23 cellular contexts compared by ENCODE assay signal in genomic region chr16:66842765-66843164, GRCh38. TPM values are rescaled to one million over a fixed set of nuclear protein-coding genes. Genes with fewer than 3 reads are reported as not detected.
DNase-seq lines count a peak whose midpoint lies in the region; ATAC-seq, FAIRE-seq and TF ChIP-seq lines count a peak whose summit lies in the region.
"Had no signal": no experiment of that assay in that cellular context is flagged by ENCODE, and none has a peak within 500 bp of the region (broad histone marks: within the 10 kb centered on the region; RNA-seq: fewer than 3 reads in every experiment).

No MANE protein-coding gene starts in this region.

- peaks cover 7% of the 10 kb centered on the region for H3K4me1 Mint-ChIP-seq in activated T-cell treated with anti-CD3 and anti-CD28 coated beads, Interleukin-2, amount 50 U/mL, for 24 hours (ENCODE audit: low read depth)

- TF ChIP-seq CTCF in RWPE2 (IDR thresholded peaks at IDR 0.05; ENCODE audit: poor library complexity, severe bottlenecking): no peak

- ATAC-seq in RWPE2 (ENCODE audit: low read depth) (peak; percentile 25; the same call in 1 of the 3 replicates), HG03442 (IDR thresholded peaks at IDR 0.05; ENCODE audit: unreplicated experiment) (no peak), GM21367 (IDR thresholded peaks at IDR 0.05; ENCODE audit: unreplicated experiment) (no peak), GM21360 (IDR thresholded peaks at IDR 0.05; ENCODE audit: unreplicated experiment) (no peak)
- ATAC-seq: PC-3; stimulated activated memory B cell treated with anti-CD40 and anti-IgM and Interleukin-4, amounts not matched to agents 10 μg/mL and 1 μg/mL and 100 μg/mL, for 72 hours had no signal

- H3K27me3 ChIP-seq in RWPE2 (ENCODE audit: insufficient read depth, poor library complexity, severe bottlenecking): peaks cover 30% of the 10 kb centered on the region

- H3K4me3 ChIP-seq in RWPE2 (ENCODE audit: severe bottlenecking): no peak overlapping the region
- H3K4me3 ChIP-seq: colonic mucosa, smooth muscle cell, upper lobe of left lung had no signal

- H3K4me1 ChIP-seq in RWPE2 (ENCODE audit: insufficient read depth, poor library complexity, severe bottlenecking): no peaks in the 10 kb centered on the region
- H3K4me1 ChIP-seq: colonic mucosa had no signal

- H3K36me3 Mint-ChIP-seq in activated T-cell treated with anti-CD3 and anti-CD28 coated beads, Interleukin-2, amount 50 U/mL, for 24 hours (ENCODE audit: low read depth): no peaks in the 10 kb centered on the region
- H3K36me3 Mint-ChIP-seq: CD8-positive, alpha-beta memory T cell; stimulated activated memory B cell treated with anti-CD40 and anti-IgM and Interleukin-4, amounts not matched to agents 10 μg/mL and 1 μg/mL and 100 μg/mL, for 72 hours had no signal

- H3K27ac Mint-ChIP-seq in activated T-cell treated with anti-CD3 and anti-CD28 coated beads, Interleukin-2, amount 50 U/mL, for 24 hours: no peak overlapping the region
- H3K27ac Mint-ChIP-seq: stimulated activated memory B cell treated with anti-CD40 and anti-IgM and Interleukin-4, amounts not matched to agents 10 μg/mL and 1 μg/mL and 100 μg/mL, for 72 hours had no signal

- H3K9me3 Mint-ChIP-seq in activated T-cell treated with anti-CD3 and anti-CD28 coated beads, Interleukin-2, amount 50 U/mL, for 24 hours: no peaks in the 10 kb centered on the region
- H3K9me3 Mint-ChIP-seq: CD8-positive, alpha-beta memory T cell; stimulated activated memory B cell treated with anti-CD40 and anti-IgM and Interleukin-4, amounts not matched to agents 10 μg/mL and 1 μg/mL and 100 μg/mL, for 72 hours had no signal

- peak; percentile 7 for DNase-seq in activated T-cell treated with anti-CD3 and anti-CD28 coated beads, Interleukin-2, amount 50 U/mL, for 24 hours
- no peak for DNase-seq in activated T-cell treated with anti-CD3 and anti-CD28 coated beads, Interleukin-2, amount 50 U/mL, for 1 hour
- peak; percentile 50 for DNase-seq in RWPE2 (ENCODE audit: low spot score)
- peak; percentile 71 for DNase-seq in mesenteric fat pad (ENCODE audit: low spot score)
- peak; percentile 41 for DNase-seq in urothelium cell line (ENCODE audit: low spot score)
- DNase-seq: activated CD4-positive, alpha-beta T cell treated with anti-CD3 and anti-CD28 coated beads, Interleukin-2, amount 50 U/mL, for 48 hours; amniotic stem cell; CD8-positive, alpha-beta memory T cell; HCEC 1CT; NCI-H1417 treated with DMSO at 0.1 percent for 48 hours; NCI-H524; PC-3; upper lobe of left lung had no signal

- no peak for FAIRE-seq in urothelium cell line (lab: Jason Lieb, UNC)
- FAIRE-seq: G401.6 had no signal

- H3K27me3 Mint-ChIP-seq in activated T-cell treated with anti-CD3 and anti-CD28 coated beads, Interleukin-2, amount 50 U/mL, for 24 hours: peaks cover 62% of the 10 kb centered on the region

- no peaks in the 10 kb centered on the region for H3K9me3 ChIP-seq in RWPE2 (ENCODE audit: severe bottlenecking)
- H3K9me3 ChIP-seq: colonic mucosa, upper lobe of left lung had no signal

- no peak overlapping the region for H3K27ac ChIP-seq in RWPE2 (ENCODE audit: poor library complexity, severe bottlenecking)
- H3K27ac ChIP-seq: colonic mucosa, upper lobe of left lung had no signal

- no peaks in the 10 kb centered on the region for H3K36me3 ChIP-seq in RWPE2 (ENCODE audit: low read depth)
- H3K36me3 ChIP-seq: colonic mucosa, upper lobe of left lung had no signal

- no peak overlapping the region for H3K4me3 Mint-ChIP-seq in activated T-cell treated with anti-CD3 and anti-CD28 coated beads, Interleukin-2, amount 50 U/mL, for 24 hours
- H3K4me3 Mint-ChIP-seq: stimulated activated memory B cell treated with anti-CD40 and anti-IgM and Interleukin-4, amounts not matched to agents 10 μg/mL and 1 μg/mL and 100 μg/mL, for 72 hours had no signal

RNA-seq across cellular contexts. Expression of gene CA7, which starts 1.4 kb away (rescaled TPM):
- not detected for total RNA-seq in mesenteric fat pad
- total RNA-seq: CD8-positive, alpha-beta memory T cell; glomerular endothelial cell; lung microvascular endothelial cell; osteocyte; PC-3; smooth muscle cell; upper lobe of left lung had no signal

RNA-seq across cellular contexts. Expression of gene NAE1, which starts 12.0 kb away (rescaled TPM):
- 42.4 TPM for total RNA-seq in mesenteric fat pad

RNA-seq across cellular contexts. Expression of gene PDP2, which starts 37.5 kb away (rescaled TPM):
- 33.5 TPM for total RNA-seq in mesenteric fat pad

RNA-seq across cellular contexts. Expression of gene TERB1, which starts 41.4 kb away (rescaled TPM):
- total RNA-seq in mesenteric fat pad: not detected
- total RNA-seq: glomerular endothelial cell, PC-3, smooth muscle cell had no signal
